In the genomic region with DNA sequence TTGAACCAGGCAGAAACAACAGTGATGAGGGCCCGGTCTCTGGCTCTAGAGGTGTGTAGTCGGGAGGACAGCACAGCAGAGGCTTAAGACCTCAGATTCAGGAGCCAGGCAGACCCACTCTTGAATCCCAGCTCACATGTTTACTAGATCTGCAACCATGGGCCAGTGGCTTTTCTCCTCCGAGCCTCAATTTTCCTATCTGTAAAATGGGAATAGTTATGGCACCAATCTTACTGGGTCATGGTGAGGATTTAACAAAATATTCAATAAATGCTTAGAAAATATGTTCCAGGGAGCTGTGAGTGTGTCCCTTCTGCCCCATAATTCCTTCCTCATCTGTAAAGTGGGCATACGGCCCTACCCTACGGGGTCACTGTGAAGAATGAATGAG, we compare ENCODE assay signal across 22 cellular contexts.
"Had no signal": no experiment of that assay in that cellular context is flagged by ENCODE, and none has a peak within 500 bp of the region (broad histone marks: within the 10 kb centered on the region; RNA-seq: fewer than 3 reads in every experiment).

No MANE protein-coding gene starts in this region.

- H3K4me1 Mint-ChIP-seq: endodermal cell had no signal

- H3K36me3 Mint-ChIP-seq: activated naive CD4-positive, alpha-beta T cell treated with anti-CD3 and anti-CD28 coated beads, Interleukin-2, amount 50 U/mL, for 72 hours; T-cell had no signal

- H3K4me3 ChIP-seq: esophagus squamous epithelium, gastrocnemius medialis, sigmoid colon, smooth muscle cell, thyroid gland, upper lobe of right lung had no signal

- H3K27ac Mint-ChIP-seq: activated naive CD4-positive, alpha-beta T cell treated with anti-CD3 and anti-CD28 coated beads, Interleukin-2, amount 50 U/mL, for 72 hours; endodermal cell; T-helper 2 cell treated with Interferon-gamma antibody and Interleukin-4, amounts not matched to agents 5 μg/mL and 100 μg/mL, for 36 hours had no signal

- H3K4me2 ChIP-seq: smooth muscle cell had no signal

- H3K27me3 Mint-ChIP-seq: T-cell had no signal

- H3K36me3 ChIP-seq: esophagus squamous epithelium, gastrocnemius medialis, sigmoid colon, thyroid gland, upper lobe of right lung had no signal

- H3K27me3 ChIP-seq: esophagus squamous epithelium, gastrocnemius medialis, sigmoid colon, thyroid gland, upper lobe of right lung had no signal

- DNase-seq: activated CD4-positive, alpha-beta T cell treated with anti-CD3 and anti-CD28 coated beads for 1 hour; activated CD4-positive, alpha-beta T cell treated with anti-CD3 and anti-CD28 coated beads, Interleukin-2, amount 50 U/mL, for 4 hours; activated gamma-delta T cell; activated T-cell treated with anti-CD3 and anti-CD28 coated beads, Interleukin-2, amount 50 U/mL, for 48 hours; amniotic stem cell; cortex of kidney; esophagus squamous epithelium; gastrocnemius medialis; hypothalamus; left ventricle myocardium superior; sigmoid colon; stimulated activated CD4-positive, alpha-beta T cell treated with anti-CD3 and anti-CD28 coated beads, Interleukin-2, amount 100 ng/mL, for 48 hours; stimulated activated CD8-positive, alpha-beta memory T cell treated with anti-CD3 and anti-CD28 coated beads, Interleukin-4, amount 100 ng/mL, for 48 hours; stimulated activated naive CD4-positive, alpha-beta T cell; T-cell; thyroid gland; upper lobe of right lung had no signal

- H3K9me3 Mint-ChIP-seq: activated naive CD4-positive, alpha-beta T cell treated with anti-CD3 and anti-CD28 coated beads, Interleukin-2, amount 50 U/mL, for 72 hours; endodermal cell; T-cell; T-helper 2 cell treated with Interferon-gamma antibody and Interleukin-4, amounts not matched to agents 5 μg/mL and 100 μg/mL, for 36 hours had no signal

- ATAC-seq: activated naive CD4-positive, alpha-beta T cell treated with anti-CD3 and anti-CD28 coated beads, Interleukin-2, amount 50 U/mL, for 72 hours; gastrocnemius medialis; left ventricle myocardium superior; T-cell; upper lobe of right lung had no signal

- H3K4me3 Mint-ChIP-seq: endodermal cell; T-cell; T-helper 2 cell treated with Interferon-gamma antibody and Interleukin-4, amounts not matched to agents 5 μg/mL and 100 μg/mL, for 36 hours had no signal

- H3K9me3 ChIP-seq: esophagus squamous epithelium, gastrocnemius medialis, sigmoid colon, thyroid gland, upper lobe of right lung had no signal

- H3K27ac ChIP-seq: esophagus squamous epithelium, gastrocnemius medialis, thyroid gland, upper lobe of right lung, VCaP had no signal
